ENCODE assay signal across 29 cellular contexts in genomic region chr16:81637336-81638235, GRCh38.
DNase-seq lines count a peak whose midpoint lies in the region; ATAC-seq and TF ChIP-seq lines count a peak whose summit lies in the region.
"Had no signal": no experiment of that assay in that cellular context is flagged by ENCODE, and none has a peak within 500 bp of the region (broad histone marks: within the 10 kb centered on the region; RNA-seq: fewer than 3 reads in every experiment).

No MANE protein-coding gene starts in this region.

- H3K4me3 Mint-ChIP-seq in activated naive CD8-positive, alpha-beta T cell treated with anti-CD3 and anti-CD28 coated beads, Interleukin-2, amount 10 ng/mL, durations not matched to agents 7 days and 5 days, result no peak overlapping the region
- H3K4me3 Mint-ChIP-seq in activated naive CD8-positive, alpha-beta T cell treated with anti-CD3 and anti-CD28 coated beads, Interleukin-2, amount 50 U/mL, for 24 hours, result no peak overlapping the region
- H3K4me3 Mint-ChIP-seq in glutamatergic neuron (ENCODE audit: unreplicated experiment) (no peak overlapping the region), type B pancreatic cell (peak overlapping the region; percentile 43), HFFc6 (no peak overlapping the region)
- H3K4me3 Mint-ChIP-seq in activated CD8-positive, alpha-beta T cell treated with anti-CD3 and anti-CD28 coated beads, Interleukin-2, amount 10 ng/mL, durations not matched to agents 7 days and 5 days, result no peak overlapping the region
- H3K4me3 Mint-ChIP-seq: activated CD4-positive, alpha-beta T cell treated with anti-CD3 and anti-CD28 coated beads, Interleukin-2, amount 10 ng/mL, durations not matched to agents 7 days and 5 days; activated T-cell treated with anti-CD3 and anti-CD28 coated beads, Interleukin-2, amount 50 U/mL, for 4 hours; dendritic cell treated with granulocyte-macrophage colony-stimulating factor and Interleukin-4, amounts not matched to agents 40 ng/mL and 50 ng/mL, for 4 days had no signal

- H3K4me1 ChIP-seq in PC-9 (replicated peaks; ENCODE audit: insufficient read depth), result peaks cover 50% of the 10 kb centered on the region

- no peak for TF ChIP-seq CTCF in PC-9 (conservative IDR thresholded peaks at IDR 0.05)
- no peak for TF ChIP-seq CTCF in glutamatergic neuron (IDR thresholded peaks at IDR 0.05; ENCODE audit: partially characterized antibody, unreplicated experiment)
- no peak for TF ChIP-seq CTCF in type B pancreatic cell (conservative IDR thresholded peaks at IDR 0.05)
- TF ChIP-seq CTCF in HFFc6 (IDR thresholded peaks at IDR 0.05), result no peak

- no peak overlapping the region for H2AFZ ChIP-seq in PC-9

- no TSS peak for BruUV-seq in PC-9 (replicated peaks; lab: Mats Ljungman, UMichigan)

- H3K36me3 Mint-ChIP-seq in activated naive CD8-positive, alpha-beta T cell treated with anti-CD3 and anti-CD28 coated beads, Interleukin-2, amount 10 ng/mL, durations not matched to agents 7 days and 5 days, result peaks cover 9% of the 10 kb centered on the region
- H3K36me3 Mint-ChIP-seq in activated naive CD8-positive, alpha-beta T cell treated with anti-CD3 and anti-CD28 coated beads, Interleukin-2, amount 50 U/mL, for 24 hours (ENCODE audit: low read depth), result no peaks in the 10 kb centered on the region
- H3K36me3 Mint-ChIP-seq in glutamatergic neuron (ENCODE audit: unreplicated experiment) (no peaks in the 10 kb centered on the region), type B pancreatic cell (no peaks in the 10 kb centered on the region), HFFc6 (ENCODE audit: low read depth) (no peaks in the 10 kb centered on the region)
- peaks cover 15% of the 10 kb centered on the region for H3K36me3 Mint-ChIP-seq in activated CD8-positive, alpha-beta T cell treated with anti-CD3 and anti-CD28 coated beads, Interleukin-2, amount 10 ng/mL, durations not matched to agents 7 days and 5 days (ENCODE audit: low read depth)
- H3K36me3 Mint-ChIP-seq: immature natural killer cell had no signal

- no peaks in the 10 kb centered on the region for H3K36me3 ChIP-seq in PC-9 (ENCODE audit: low read depth)
- H3K36me3 ChIP-seq: gastroesophageal sphincter, transverse colon had no signal

- H3K27me3 Mint-ChIP-seq in activated naive CD8-positive, alpha-beta T cell treated with anti-CD3 and anti-CD28 coated beads, Interleukin-2, amount 10 ng/mL, durations not matched to agents 7 days and 5 days, result no peaks in the 10 kb centered on the region
- H3K27me3 Mint-ChIP-seq in activated naive CD8-positive, alpha-beta T cell treated with anti-CD3 and anti-CD28 coated beads, Interleukin-2, amount 50 U/mL, for 24 hours, result no peaks in the 10 kb centered on the region
- H3K27me3 Mint-ChIP-seq in glutamatergic neuron (ENCODE audit: unreplicated experiment) (peaks cover 21% of the 10 kb centered on the region), type B pancreatic cell (no peaks in the 10 kb centered on the region), HFFc6 (ENCODE audit: insufficient read depth) (peaks cover 3% of the 10 kb centered on the region; the same call in 1 of the 2 replicates)
- no peaks in the 10 kb centered on the region for H3K27me3 Mint-ChIP-seq in activated CD8-positive, alpha-beta T cell treated with anti-CD3 and anti-CD28 coated beads, Interleukin-2, amount 10 ng/mL, durations not matched to agents 7 days and 5 days (ENCODE audit: low read depth)
- H3K27me3 Mint-ChIP-seq: activated CD4-positive, alpha-beta T cell treated with anti-CD3 and anti-CD28 coated beads, Interleukin-2, amount 10 ng/mL, durations not matched to agents 7 days and 5 days; dendritic cell treated with granulocyte-macrophage colony-stimulating factor and Interleukin-4, amounts not matched to agents 40 ng/mL and 50 ng/mL, for 4 days had no signal

- POLR2A ChIA-PET in activated naive CD8-positive, alpha-beta T cell treated with anti-CD3 and anti-CD28 coated beads, Interleukin-2, amount 10 ng/mL, durations not matched to agents 7 days and 5 days (lab: Charles Lee), result no interaction called here
- POLR2A ChIA-PET in PC-9 (lab: Charles Lee; ENCODE audit: unreplicated experiment), result no interaction called here
- POLR2A ChIA-PET in activated CD8-positive, alpha-beta T cell treated with anti-CD3 and anti-CD28 coated beads, Interleukin-2, amount 10 ng/mL, durations not matched to agents 7 days and 5 days (lab: Charles Lee), result no interaction called here

- H3K9me2 ChIP-seq in PC-9 (ENCODE audit: insufficient read depth), result no peaks in the 10 kb centered on the region

- no peak for DNase-seq in activated naive CD8-positive, alpha-beta T cell treated with anti-CD3 and anti-CD28 coated beads, Interleukin-2, amount 10 ng/mL, durations not matched to agents 7 days and 5 days
- no peak for DNase-seq in activated naive CD8-positive, alpha-beta T cell treated with anti-CD3 and anti-CD28 coated beads, Interleukin-2, amount 50 U/mL, for 24 hours
- DNase-seq in PC-9, result no peak
- no peak for DNase-seq in glutamatergic neuron
- DNase-seq in type B pancreatic cell (ENCODE audit: extremely low spot score, unreplicated experiment), result no peak
- DNase-seq in HFFc6, result no peak
- no peak for DNase-seq in activated CD8-positive, alpha-beta T cell treated with anti-CD3 and anti-CD28 coated beads, Interleukin-2, amount 10 ng/mL, durations not matched to agents 7 days and 5 days
- no peak for DNase-seq in mucosa of gallbladder (ENCODE audit: low spot score)
- DNase-seq: activated CD4-positive, alpha-beta T cell treated with anti-CD3 and anti-CD28 coated beads, Interleukin-2, amount 10 ng/mL, durations not matched to agents 7 days and 5 days; activated T-cell treated with anti-CD3 and anti-CD28 coated beads, Interleukin-2, amount 50 U/mL, for 4 hours; aorta; central memory CD4-positive, alpha-beta T cell; EL; hypothalamus; immature natural killer cell; Karpas-422; left colon; mesenchymal stem cell; NCI-H1436; NCI-H446 treated with DMSO at 0.1 percent for 48 hours; NK-92 treated with Interleukin-12 subunit alpha and Interleukin-12 subunit beta, amount 100 ng/mL, for 24 hours; stomach; T-helper 9 cell; transverse colon had no signal

- H3K4me2 ChIP-seq in PC-9, result peak overlapping the region; percentile 48

- CTCF ChIA-PET in PC-9 (lab: Charles Lee), result no interaction called here
- CTCF ChIA-PET in activated CD8-positive, alpha-beta T cell treated with anti-CD3 and anti-CD28 coated beads, Interleukin-2, amount 10 ng/mL, durations not matched to agents 7 days and 5 days (lab: Charles Lee), result interaction anchor here (2.0 kb wide), 1 partner anchor 59 kb away, joined by 8 read pairs; no protein-coding TSS in a partner anchor

- H4K20me1 ChIP-seq in PC-9 (ENCODE audit: insufficient read depth), result peaks cover 32% of the 10 kb centered on the region

- H3K9me3 ChIP-seq in PC-9 (ENCODE audit: insufficient read depth, low read depth), result no peaks in the 10 kb centered on the region
- H3K9me3 ChIP-seq: BLaER1, gastroesophageal sphincter, stomach, transverse colon had no signal

- intact Hi-C loops in PC-9 (cut with micrococcal nuclease; ENCODE audit: unreplicated experiment), result no loop called here

- H3K27me3 ChIP-seq in PC-9 (ENCODE audit: insufficient read depth, low read depth), result no peaks in the 10 kb centered on the region
- H3K27me3 ChIP-seq: BLaER1, gastroesophageal sphincter, stomach, transverse colon had no signal

- no peaks in the 10 kb centered on the region for H3K9me3 Mint-ChIP-seq in activated naive CD8-positive, alpha-beta T cell treated with anti-CD3 and anti-CD28 coated beads, Interleukin-2, amount 10 ng/mL, durations not matched to agents 7 days and 5 days
- H3K9me3 Mint-ChIP-seq in activated naive CD8-positive, alpha-beta T cell treated with anti-CD3 and anti-CD28 coated beads, Interleukin-2, amount 50 U/mL, for 24 hours, result no peaks in the 10 kb centered on the region
- H3K9me3 Mint-ChIP-seq in glutamatergic neuron (ENCODE audit: unreplicated experiment), result peaks cover 17% of the 10 kb centered on the region
- no peaks in the 10 kb centered on the region for H3K9me3 Mint-ChIP-seq in type B pancreatic cell
- H3K9me3 Mint-ChIP-seq in HFFc6, result no peaks in the 10 kb centered on the region
- no peaks in the 10 kb centered on the region for H3K9me3 Mint-ChIP-seq in activated CD8-positive, alpha-beta T cell treated with anti-CD3 and anti-CD28 coated beads, Interleukin-2, amount 10 ng/mL, durations not matched to agents 7 days and 5 days (ENCODE audit: insufficient read depth)
- H3K9me3 Mint-ChIP-seq: activated CD4-positive, alpha-beta T cell treated with anti-CD3 and anti-CD28 coated beads, Interleukin-2, amount 10 ng/mL, durations not matched to agents 7 days and 5 days; activated T-cell treated with anti-CD3 and anti-CD28 coated beads, Interleukin-2, amount 50 U/mL, for 4 hours; dendritic cell treated with granulocyte-macrophage colony-stimulating factor and Interleukin-4, amounts not matched to agents 40 ng/mL and 50 ng/mL, for 4 days; immature natural killer cell had no signal

- peaks cover 30% of the 10 kb centered on the region for H3K4me1 Mint-ChIP-seq in activated naive CD8-positive, alpha-beta T cell treated with anti-CD3 and anti-CD28 coated beads, Interleukin-2, amount 10 ng/mL, durations not matched to agents 7 days and 5 days
- H3K4me1 Mint-ChIP-seq in activated naive CD8-positive, alpha-beta T cell treated with anti-CD3 and anti-CD28 coated beads, Interleukin-2, amount 50 U/mL, for 24 hours, result peaks cover 39% of the 10 kb centered on the region
- H3K4me1 Mint-ChIP-seq in glutamatergic neuron (ENCODE audit: low read depth, unreplicated experiment) (peaks cover 53% of the 10 kb centered on the region), type B pancreatic cell (ENCODE audit: unreplicated experiment) (peaks cover 59% of the 10 kb centered on the region), HFFc6 (ENCODE audit: low read depth) (peaks cover 21% of the 10 kb centered on the region)
- peaks cover 50% of the 10 kb centered on the region for H3K4me1 Mint-ChIP-seq in activated CD8-positive, alpha-beta T cell treated with anti-CD3 and anti-CD28 coated beads, Interleukin-2, amount 10 ng/mL, durations not matched to agents 7 days and 5 days (ENCODE audit: low read depth)

- peak overlapping the region; percentile 40 for H3K27ac Mint-ChIP-seq in activated naive CD8-positive, alpha-beta T cell treated with anti-CD3 and anti-CD28 coated beads, Interleukin-2, amount 10 ng/mL, durations not matched to agents 7 days and 5 days
- H3K27ac Mint-ChIP-seq in activated naive CD8-positive, alpha-beta T cell treated with anti-CD3 and anti-CD28 coated beads, Interleukin-2, amount 50 U/mL, for 24 hours, result no peak overlapping the region
- peak overlapping the region; percentile 62 for H3K27ac Mint-ChIP-seq in glutamatergic neuron (ENCODE audit: unreplicated experiment)
- H3K27ac Mint-ChIP-seq in type B pancreatic cell, result peak overlapping the region; percentile 89
- H3K27ac Mint-ChIP-seq in HFFc6, result no peak overlapping the region
- H3K27ac Mint-ChIP-seq in activated CD8-positive, alpha-beta T cell treated with anti-CD3 and anti-CD28 coated beads, Interleukin-2, amount 10 ng/mL, durations not matched to agents 7 days and 5 days, result no peak overlapping the region
- H3K27ac Mint-ChIP-seq: activated CD4-positive, alpha-beta T cell treated with anti-CD3 and anti-CD28 coated beads, Interleukin-2, amount 10 ng/mL, durations not matched to agents 7 days and 5 days; dendritic cell treated with granulocyte-macrophage colony-stimulating factor and Interleukin-4, amounts not matched to agents 40 ng/mL and 50 ng/mL, for 4 days had no signal

- ATAC-seq in activated naive CD8-positive, alpha-beta T cell treated with anti-CD3 and anti-CD28 coated beads, Interleukin-2, amount 10 ng/mL, durations not matched to agents 7 days and 5 days (ENCODE audit: low read depth), result no peak
- ATAC-seq in activated naive CD8-positive, alpha-beta T cell treated with anti-CD3 and anti-CD28 coated beads, Interleukin-2, amount 50 U/mL, for 24 hours, result no peak
- ATAC-seq in activated CD8-positive, alpha-beta T cell treated with anti-CD3 and anti-CD28 coated beads, Interleukin-2, amount 10 ng/mL, durations not matched to agents 7 days and 5 days, result no peak
- ATAC-seq: activated T-cell treated with anti-CD3 and anti-CD28 coated beads, Interleukin-2, amount 50 U/mL, for 4 hours; gastroesophageal sphincter; GM12878 had no signal

- 0 out of 2 replicates have a peak overlapping the region, but pooled peaks have one; percentile 33 for H3K27ac ChIP-seq in PC-9
- H3K27ac ChIP-seq: BLaER1, gastroesophageal sphincter, HL-60, stomach, transverse colon had no signal

- H3F3A ChIP-seq in PC-9 (ENCODE audit: insufficient read depth, low read depth), result peaks cover 31% of the 10 kb centered on the region; the same call in 1 of the 2 replicates

- no peak overlapping the region for H3K4me3 ChIP-seq in PC-9
- H3K4me3 ChIP-seq: BLaER1, gastroesophageal sphincter, GM12878, stomach, transverse colon had no signal

- H3K79me2 ChIP-seq in PC-9 (ENCODE audit: low read depth), result peaks cover 67% of the 10 kb centered on the region

Comparison
In these comparisons a context has a peak if more than half of its experiments do, and no peak if none do; other contexts are left out.
1. H3K27ac Mint-ChIP-seq: peak in activated naive CD8-positive, alpha-beta T cell treated with anti-CD3 and anti-CD28 coated beads, Interleukin-2, amount 10 ng/mL, durations not matched to agents 7 days and 5 days (single experiment), glutamatergic neuron (single experiment) and type B pancreatic cell (single experiment); none in activated naive CD8-positive, alpha-beta T cell treated with anti-CD3 and anti-CD28 coated beads, Interleukin-2, amount 50 U/mL, for 24 hours (single experiment), HFFc6 (single experiment) and activated CD8-positive, alpha-beta T cell treated with anti-CD3 and anti-CD28 coated beads, Interleukin-2, amount 10 ng/mL, durations not matched to agents 7 days and 5 days (single experiment).